8 cellular contexts compared by ENCODE assay signal in the genomic region with DNA sequence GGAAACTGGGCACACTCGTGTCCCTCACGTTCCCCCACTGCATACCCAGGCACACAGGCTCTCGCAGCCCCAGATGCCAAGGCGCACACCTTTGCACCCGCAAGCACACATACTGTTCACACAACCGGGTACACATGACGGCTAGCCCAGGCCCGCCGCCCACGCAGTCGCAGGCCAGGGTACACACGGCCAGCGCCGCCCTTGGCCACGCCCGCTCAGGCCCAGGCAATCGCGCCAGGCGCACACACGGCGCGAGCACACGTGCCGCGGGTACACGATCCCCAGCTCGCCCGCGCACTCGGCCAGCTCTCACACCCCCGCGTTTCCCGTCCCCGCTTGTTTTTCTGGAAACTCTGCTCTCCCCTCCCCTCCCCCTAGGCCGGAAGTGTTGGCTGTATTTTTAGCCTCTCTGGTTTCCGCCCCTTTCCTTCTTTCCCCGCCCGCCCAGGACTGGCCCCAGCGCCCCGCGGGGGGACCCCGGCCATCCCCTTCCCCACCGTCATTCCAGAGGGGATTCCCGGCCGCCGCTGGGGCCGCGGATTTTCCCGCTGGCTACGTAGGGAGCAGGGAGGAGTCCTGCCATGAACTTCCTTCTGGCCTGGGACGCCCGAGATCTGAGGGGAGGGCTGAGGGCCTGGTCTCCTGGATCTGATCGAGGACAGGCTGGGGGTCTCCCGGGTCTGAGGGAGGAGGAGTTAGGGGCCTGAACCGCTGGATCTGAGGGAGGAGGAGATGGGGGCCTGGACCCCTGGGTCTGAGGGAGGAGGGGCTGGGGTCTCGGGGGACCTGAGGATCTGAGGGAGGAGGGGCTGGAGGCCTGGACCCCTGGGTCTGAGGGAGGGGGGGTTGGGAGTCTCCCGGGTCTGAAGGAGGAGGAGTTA. TPM values are rescaled to one million over a fixed set of nuclear protein-coding genes. Genes with fewer than 3 reads are reported as not detected.
A peak's percentile ranks its signal among the peaks of the same experiment; 100 is the strongest.
DNase-seq lines count a peak whose midpoint lies in the region; ATAC-seq and TF ChIP-seq lines count a peak whose summit lies in the region.

No MANE protein-coding gene starts in this region.

- H2AK5ac ChIP-seq in IMR-90 (ENCODE audit: low read depth, low read length), result peak overlapping the region; percentile 99

- H3K9me1 ChIP-seq in IMR-90 (ENCODE audit: insufficient read depth, low read length), result peaks cover 11% of the 10 kb centered on the region

- DNase-seq in IMR-90 (peak; percentile 93), SHP77 treated with DMSO at 0.1 percent for 48 hours (lab: John Stamatoyannopoulos, UW) (peak; percentile 73), foreskin keratinocyte (peak in 1 of 2 donors; percentile 74), neural crest cell (ENCODE audit: low read depth, low spot score) (peak; percentile 67)
- DNase-seq in activated naive CD4-positive, alpha-beta T cell (lab: John Stamatoyannopoulos, UW), result peak in 3 of 4 experiments; percentile 65 to 75 (median 72)
- DNase-seq in stimulated activated naive CD8-positive, alpha-beta T cell treated with anti-CD3 and anti-CD28 coated beads, Interleukin-15, amount 100 ng/mL, for 72 hours, result peak; percentile 70 to 83

- peaks cover 9% of the 10 kb centered on the region for H3K27me3 Mint-ChIP-seq in neural crest cell (ENCODE audit: low read depth)
- no peaks in the 10 kb centered on the region for H3K27me3 Mint-ChIP-seq in stimulated activated naive CD8-positive, alpha-beta T cell treated with anti-CD3 and anti-CD28 coated beads, Interleukin-15, amount 100 ng/mL, for 72 hours

- CTCF ChIA-PET in IMR-90 (lab: Yijun Ruan, JAX), result interaction anchor here (0.9 kb wide), 1 partner anchor 9 kb away, joined by 3 read pairs; no protein-coding TSS in a partner anchor

- H3K27ac ChIP-seq in ACC112 (ENCODE audit: low read depth, low read length) (peak overlapping the region; percentile 99), IMR-90 (ENCODE audit: insufficient read depth, low read length) (peak overlapping the region; percentile 95), foreskin keratinocyte (peak overlapping the region; percentile 90)

- peak overlapping the region; percentile 95 for H4K5ac ChIP-seq in IMR-90 (ENCODE audit: low read depth, low read length)

- H4K8ac ChIP-seq in IMR-90 (ENCODE audit: low read depth in 2 of 2, low read length in 2 of 2), result peak overlapping the region; percentile 86 to 90

- no peaks in the 10 kb centered on the region for H3K9me3 ChIP-seq in IMR-90 (ENCODE audit: control insufficient read depth, insufficient read depth, low read length)

- WGBS in IMR-90 (ENCODE audit: extremely low coverage in 2 of 2, insufficient read length in 1 of 2), 2 experiments, result 2% methylated on average over 34 of the region's 57 CpGs; no CpG with 5 or more reads in 1 of the 2 experiments

- peaks cover 14% of the 10 kb centered on the region for H3K79me2 ChIP-seq in ACC112 (ENCODE audit: control insufficient read depth, insufficient read depth, low read length, unreplicated experiment)

- H3K4ac ChIP-seq in IMR-90 (ENCODE audit: low read depth, low read length), result peak overlapping the region; percentile 99

- peak; percentile 29 for TF ChIP-seq POLR2A in IMR-90 (IDR thresholded peaks at IDR 0.05; ENCODE audit: low read depth, low read length)

- TF ChIP-seq CTCF in IMR-90 (conservative IDR thresholded peaks at IDR 0.05; ENCODE audit: low read depth, low read length) (no peak), foreskin keratinocyte (conservative IDR thresholded peaks at IDR 0.05) (no peak), neural crest cell (conservative IDR thresholded peaks at IDR 0.05) (no peak)

- H3K9me3 Mint-ChIP-seq in neural crest cell, result no peaks in the 10 kb centered on the region
- H3K9me3 Mint-ChIP-seq in stimulated activated naive CD8-positive, alpha-beta T cell treated with anti-CD3 and anti-CD28 coated beads, Interleukin-15, amount 100 ng/mL, for 72 hours, result no peaks in the 10 kb centered on the region

- no TSS peak for BruUV-seq in IMR-90 (replicated peaks; lab: Mats Ljungman, UMichigan)

- H2BK20ac ChIP-seq in IMR-90 (ENCODE audit: low read depth, low read length), result peak overlapping the region; percentile 91

- H2AFZ ChIP-seq in ACC112 (ENCODE audit: low read length, unreplicated experiment), result no peak overlapping the region
- H2AFZ ChIP-seq in IMR-90 (replicated peaks; ENCODE audit: low read length, poor library complexity), result peak overlapping the region; percentile 83

- peak; percentile 14 for ATAC-seq in GM18520 (IDR thresholded peaks at IDR 0.05; ENCODE audit: unreplicated experiment)
- peak; percentile 15 for ATAC-seq in IMR-90 (ENCODE audit: low read depth)
- peak; percentile 20 for ATAC-seq in foreskin keratinocyte
- peak; percentile 1 for ATAC-seq in stimulated activated naive CD8-positive, alpha-beta T cell treated with anti-CD3 and anti-CD28 coated beads, Interleukin-15, amount 100 ng/mL, for 72 hours

- H3K4me3 ChIP-seq in ACC112 (ENCODE audit: low read depth, low read length) (peak overlapping the region; percentile 74), IMR-90 (ENCODE audit: insufficient read depth, low read depth, low read length) (peak overlapping the region; percentile 29)

- peak overlapping the region; percentile 96 for H3K18ac ChIP-seq in IMR-90 (ENCODE audit: low read depth, low read length)

- H3K14ac ChIP-seq in IMR-90 (replicated peaks; ENCODE audit: low read depth, low read length), result peak overlapping the region; percentile 95

- peaks cover 23% of the 10 kb centered on the region for H4K20me1 ChIP-seq in IMR-90 (ENCODE audit: insufficient read depth, low read length)

- H3K23ac ChIP-seq in IMR-90 (ENCODE audit: low read depth, low read length), result peak overlapping the region; percentile 94

- H3K4me3 Mint-ChIP-seq in neural crest cell, result peak overlapping the region; percentile 91
- peak overlapping the region; percentile 80 to 91 for H3K4me3 Mint-ChIP-seq in stimulated activated naive CD8-positive, alpha-beta T cell treated with anti-CD3 and anti-CD28 coated beads, Interleukin-15, amount 100 ng/mL, for 72 hours

- H3K4me1 ChIP-seq in ACC112 (ENCODE audit: control insufficient read depth, insufficient read depth, low read length, unreplicated experiment) (peaks cover 37% of the 10 kb centered on the region), IMR-90 (ENCODE audit: control insufficient read depth, insufficient read depth, low read length) (peaks cover 29% of the 10 kb centered on the region), foreskin keratinocyte (peaks cover 22% of the 10 kb centered on the region)

- peak overlapping the region; percentile 100 for H2AK9ac ChIP-seq in IMR-90 (replicated peaks; ENCODE audit: low read depth, low read length, poor library complexity)

- in situ Hi-C loops in IMR-90 (cut with MboI; ENCODE audit: low sequenced_read_pairs), result no loop called here

- H3K4me1 Mint-ChIP-seq in neural crest cell, result peaks cover 36% of the 10 kb centered on the region
- peaks cover 81% of the 10 kb centered on the region for H3K4me1 Mint-ChIP-seq in stimulated activated naive CD8-positive, alpha-beta T cell treated with anti-CD3 and anti-CD28 coated beads, Interleukin-15, amount 100 ng/mL, for 72 hours

- H3K79me1 ChIP-seq in IMR-90 (ENCODE audit: low read depth in 1 of 2, low read length in 2 of 2), result peaks cover 0 to 51% of the 10 kb centered on the region in 2 experiments; a peak in 2 of 4 replicates

- peak overlapping the region; percentile 74 for H3K9ac ChIP-seq in IMR-90 (ENCODE audit: low read depth, low read length)

- H4K91ac ChIP-seq in IMR-90 (ENCODE audit: insufficient read depth, low read depth, low read length), result peak overlapping the region; percentile 99

- TF ChIP-seq RAD21 in IMR-90 (IDR thresholded peaks at IDR 0.05; ENCODE audit: low read length), result no peak

- peaks cover 4% of the 10 kb centered on the region; the same call in 1 of the 2 replicates for H3K36me3 ChIP-seq in ACC112 (ENCODE audit: insufficient read depth, low read length)
- H3K36me3 ChIP-seq in IMR-90 (ENCODE audit: control insufficient read depth, insufficient read depth, low read length), result peaks cover 2% of the 10 kb centered on the region; the same call in 1 of the 2 replicates

- intact Hi-C loops in IMR-90 (cut with micrococcal nuclease), result loop anchor here (1.0 to 2.0 kb wide), 2 partner anchors 10 to 130 kb away; a partner anchor contains a TSS

- peak overlapping the region; percentile 98 for H2BK120ac ChIP-seq in IMR-90 (ENCODE audit: low read depth, low read length)

- H3K27me3 ChIP-seq in ACC112 (ENCODE audit: insufficient read depth, low read length) (no peaks in the 10 kb centered on the region), IMR-90 (ENCODE audit: control insufficient read depth, insufficient read depth, low read length) (no peaks in the 10 kb centered on the region), foreskin keratinocyte (no peaks in the 10 kb centered on the region)

- POLR2A ChIA-PET in IMR-90 (lab: Charles Lee; ENCODE audit: unreplicated experiment), result no interaction called here

- peak overlapping the region; percentile 99 for H3K27ac Mint-ChIP-seq in neural crest cell (ENCODE audit: unreplicated experiment)
- H3K27ac Mint-ChIP-seq in stimulated activated naive CD8-positive, alpha-beta T cell treated with anti-CD3 and anti-CD28 coated beads, Interleukin-15, amount 100 ng/mL, for 72 hours, result peak overlapping the region; percentile 98

- H3K4me2 ChIP-seq in IMR-90 (ENCODE audit: low read depth, low read length), result peak overlapping the region; percentile 87

- peak overlapping the region; percentile 94 for H2BK5ac ChIP-seq in IMR-90 (ENCODE audit: low read depth, low read length, poor library complexity, severe bottlenecking)

- dilution Hi-C loops in IMR-90 (cut with HindIII; ENCODE audit: low sequenced_read_pairs, unreplicated experiment), result no loop called here

- peak overlapping the region; percentile 90; the same call in 2 of the 3 replicates for H2BK15ac ChIP-seq in IMR-90 (ENCODE audit: low read depth, low read length)

- H3K36me3 Mint-ChIP-seq in neural crest cell (ENCODE audit: low read depth), result no peaks in the 10 kb centered on the region

- peak overlapping the region; percentile 84 for H3K56ac ChIP-seq in IMR-90 (ENCODE audit: extremely low read depth, insufficient read depth, low read length)

RNA-seq across cellular contexts. Expression of a gene that starts 4.0 kb away (rescaled TPM):
- total RNA-seq in IMR-90 (2012; rRNA removed), result 1.4 and 3.1 TPM in 2 replicates
- polyA plus RNA-seq in IMR-90 (2012; rRNA removed), result 45.0 and 50.5 TPM in 2 replicates
- polyA plus RNA-seq in IMR-90 (2012; cell fraction: cytosol; rRNA removed), result 84.7 and 235 TPM in 2 replicates
- 360 and 687 TPM in 2 replicates for polyA plus RNA-seq in IMR-90 (2012; cell fraction: nucleus; rRNA removed; ENCODE audit: low replicate concordance)
- 35.0 and 38.1 TPM in 2 replicates for total RNA-seq in foreskin keratinocyte
- 44.5 and 56.1 TPM in 2 replicates for polyA plus RNA-seq in foreskin keratinocyte
- total RNA-seq in neural crest cell, result 4.0 TPM in 2 replicates

RNA-seq across cellular contexts. Expression of a gene that starts 9.8 kb away (rescaled TPM):
- total RNA-seq in IMR-90 (2012; rRNA removed) (6.5 and 7.8 TPM in 2 replicates), foreskin keratinocyte (19.9 and 26.4 TPM in 2 replicates), neural crest cell (120 and 135 TPM in 2 replicates)
- polyA plus RNA-seq in IMR-90 (2012; rRNA removed) (28.3 and 33.2 TPM in 2 replicates), foreskin keratinocyte (8.4 and 14.0 TPM in 2 replicates)
- 7.8 and 13.9 TPM in 2 replicates for polyA plus RNA-seq in IMR-90 (2012; cell fraction: cytosol; rRNA removed)
- polyA plus RNA-seq in IMR-90 (2012; cell fraction: nucleus; rRNA removed; ENCODE audit: low replicate concordance), result 174 and 236 TPM in 2 replicates

RNA-seq across cellular contexts. Expression of a gene that starts 11.5 kb away (rescaled TPM):
- total RNA-seq in IMR-90 (2012; rRNA removed), result 15.6 and 17.6 TPM in 2 replicates
- polyA plus RNA-seq in IMR-90 (2012; rRNA removed), result 26.9 and 28.8 TPM in 2 replicates
- 19.6 and 29.3 TPM in 2 replicates for polyA plus RNA-seq in IMR-90 (2012; cell fraction: cytosol; rRNA removed)
- polyA plus RNA-seq in IMR-90 (2012; cell fraction: nucleus; rRNA removed; ENCODE audit: low replicate concordance), result 18.4 and 19.1 TPM in 2 replicates
- 15.2 and 16.9 TPM in 2 replicates for total RNA-seq in foreskin keratinocyte
- 17.6 and 18.7 TPM in 2 replicates for polyA plus RNA-seq in foreskin keratinocyte
- 37.3 and 40.3 TPM in 2 replicates for total RNA-seq in neural crest cell

RNA-seq across cellular contexts. Expression of a gene that starts 11.8 kb away (rescaled TPM):
- total RNA-seq in IMR-90 (2012; rRNA removed) (45.7 and 57.8 TPM in 2 replicates), foreskin keratinocyte (41.2 and 54.8 TPM in 2 replicates), neural crest cell (62.9 and 67.3 TPM in 2 replicates)
- polyA plus RNA-seq in IMR-90 (2012; rRNA removed) (54.3 and 61.6 TPM in 2 replicates), foreskin keratinocyte (47.2 and 55.4 TPM in 2 replicates)
- polyA plus RNA-seq in IMR-90 (2012; cell fraction: cytosol; rRNA removed), result 35.9 and 45.6 TPM in 2 replicates
- 63.6 and 92.7 TPM in 2 replicates for polyA plus RNA-seq in IMR-90 (2012; cell fraction: nucleus; rRNA removed; ENCODE audit: low replicate concordance)

RNA-seq across cellular contexts. Expression of a gene that starts 33.1 kb away (rescaled TPM):
- total RNA-seq in IMR-90 (2012; rRNA removed) (320 and 410 TPM in 2 replicates), foreskin keratinocyte (178 and 323 TPM in 2 replicates), neural crest cell (2,020 and 2,116 TPM in 2 replicates)
- polyA plus RNA-seq in IMR-90 (2012; rRNA removed) (3,500 and 3,524 TPM in 2 replicates), foreskin keratinocyte (2,748 and 2,922 TPM in 2 replicates)
- polyA plus RNA-seq in IMR-90 (2012; cell fraction: cytosol; rRNA removed), result 4,203 and 4,770 TPM in 2 replicates
- 1,551 and 1,592 TPM in 2 replicates for polyA plus RNA-seq in IMR-90 (2012; cell fraction: nucleus; rRNA removed; ENCODE audit: low replicate concordance)
